7 cellular contexts compared by ENCODE assay signal in genomic region chr12:57090924-57091632, GRCh38. TPM values are rescaled to one million over a fixed set of nuclear protein-coding genes. Genes with fewer than 3 reads are reported as not detected.
DNase-seq lines count a peak whose midpoint lies in the region; ATAC-seq and TF ChIP-seq lines count a peak whose summit lies in the region.
"Had no signal": no experiment of that assay in that cellular context is flagged by ENCODE, and none has a peak within 500 bp of the region (broad histone marks: within the 10 kb centered on the region; RNA-seq: fewer than 3 reads in every experiment).

No MANE protein-coding gene starts in this region.

- no peak for ATAC-seq in natural killer cell
- no peak for ATAC-seq in natural killer cell treated with Interleukin-12 subunit alpha and Interleukin-12 subunit beta and Interleukin-15 and Interleukin-18, amount 100 ng/mL, for 72 hours
- no peak for ATAC-seq in GM19395 (IDR thresholded peaks at IDR 0.05; ENCODE audit: unreplicated experiment)
- no peak for ATAC-seq in GM18868 (IDR thresholded peaks at IDR 0.05; ENCODE audit: unreplicated experiment)

- no peaks in the 10 kb centered on the region for H3K27me3 ChIP-seq in iPS-18a (ENCODE audit: control insufficient read depth, insufficient read depth, low read length)
- H3K27me3 ChIP-seq in vagina, result no peaks in the 10 kb centered on the region
- H3K27me3 ChIP-seq: SJSA1 had no signal

- peak overlapping the region; percentile 37 for H3K4me3 Mint-ChIP-seq in natural killer cell
- H3K4me3 Mint-ChIP-seq in natural killer cell treated with Interleukin-12 subunit alpha and Interleukin-12 subunit beta and Interleukin-15 and Interleukin-18, amount 100 ng/mL, for 72 hours, result no peak overlapping the region

- no peaks in the 10 kb centered on the region for H3K9me3 ChIP-seq in iPS-18a (ENCODE audit: control insufficient read depth, low read depth, low read length)
- no peaks in the 10 kb centered on the region for H3K9me3 ChIP-seq in vagina
- H3K9me3 ChIP-seq: SJSA1 had no signal

- intact Hi-C loops in natural killer cell (cut with micrococcal nuclease), result no loop called here
- intact Hi-C loops in vagina (cut with DNase I), result no loop called here

- DNase-seq in natural killer cell (no peak), vagina (ENCODE audit: extremely low spot score in 2 of 2) (no peak)
- DNase-seq in natural killer cell treated with Interleukin-12 subunit alpha and Interleukin-12 subunit beta and Interleukin-15 and Interleukin-18, amount 100 ng/mL, for 72 hours (ENCODE audit: low spot score), result no peak

- no peaks in the 10 kb centered on the region for H3K9me3 Mint-ChIP-seq in natural killer cell
- no peaks in the 10 kb centered on the region for H3K9me3 Mint-ChIP-seq in natural killer cell treated with Interleukin-12 subunit alpha and Interleukin-12 subunit beta and Interleukin-15 and Interleukin-18, amount 100 ng/mL, for 72 hours

- H3K36me3 Mint-ChIP-seq in natural killer cell, result no peaks in the 10 kb centered on the region
- no peaks in the 10 kb centered on the region for H3K36me3 Mint-ChIP-seq in natural killer cell treated with Interleukin-12 subunit alpha and Interleukin-12 subunit beta and Interleukin-15 and Interleukin-18, amount 100 ng/mL, for 72 hours

- no peak overlapping the region for H3K9ac ChIP-seq in iPS-18a (ENCODE audit: low read length)

- peaks cover 35% of the 10 kb centered on the region for H3K36me3 ChIP-seq in iPS-18a (ENCODE audit: control insufficient read depth, low read depth, low read length)
- H3K36me3 ChIP-seq in vagina, result peaks cover 0 to 41% of the 10 kb centered on the region in 2 donors

- no peak overlapping the region for H3K27ac Mint-ChIP-seq in natural killer cell
- H3K27ac Mint-ChIP-seq in natural killer cell treated with Interleukin-12 subunit alpha and Interleukin-12 subunit beta and Interleukin-15 and Interleukin-18, amount 100 ng/mL, for 72 hours, result no peak overlapping the region

- H3K4me1 Mint-ChIP-seq in natural killer cell, result peaks cover 28 to 40% of the 10 kb centered on the region in 2 donors
- H3K4me1 Mint-ChIP-seq in natural killer cell treated with Interleukin-12 subunit alpha and Interleukin-12 subunit beta and Interleukin-15 and Interleukin-18, amount 100 ng/mL, for 72 hours (ENCODE audit: low read depth in 2 of 2), result peaks cover 43 to 48% of the 10 kb centered on the region in 2 donors

- no peak overlapping the region for H3K27ac ChIP-seq in iPS-18a (ENCODE audit: low read length)
- H3K27ac ChIP-seq in vagina, result peak overlapping the region; percentile 100
- H3K27ac ChIP-seq: SJSA1 had no signal

- H3K27me3 Mint-ChIP-seq in natural killer cell (ENCODE audit: low read depth in 2 of 2), result no peaks in the 10 kb centered on the region
- H3K27me3 Mint-ChIP-seq in natural killer cell treated with Interleukin-12 subunit alpha and Interleukin-12 subunit beta and Interleukin-15 and Interleukin-18, amount 100 ng/mL, for 72 hours, result no peaks in the 10 kb centered on the region

- peak overlapping the region; percentile 90 for H3K4me3 ChIP-seq in iPS-18a (ENCODE audit: low read length)
- H3K4me3 ChIP-seq in vagina, result peak overlapping the region; percentile 81 to 89

- TF ChIP-seq CTCF in natural killer cell (IDR thresholded peaks at IDR 0.05) (no peak), vagina (IDR thresholded peaks at IDR 0.05) (no peak)

- H3K4me1 ChIP-seq in iPS-18a (ENCODE audit: control insufficient read depth, low read depth, low read length) (peaks cover 18% of the 10 kb centered on the region), vagina (peaks cover 63% of the 10 kb centered on the region)

- TF ChIP-seq POLR2A in vagina (IDR thresholded peaks at IDR 0.05), result no peak

RNA-seq across cellular contexts. Expression of gene NAB2, which starts 2.2 kb away (rescaled TPM):
- 1 to 10 TPM; 4.2 to 7.0 (median 5.4) TPM for total RNA-seq in natural killer cell
- 1 to 10 TPM; 7.7 to 8.0 TPM for total RNA-seq in natural killer cell treated with Interleukin-12 subunit alpha and Interleukin-12 subunit beta and Interleukin-15 and Interleukin-18, amount 100 ng/mL, for 72 hours
- 34.4 TPM for total RNA-seq in vagina

RNA-seq across cellular contexts. Expression of gene NEMP1, which starts 12.5 kb away (rescaled TPM):
- total RNA-seq in natural killer cell (10 to 100 TPM; 11.1 to 16.7 (median 12.1) TPM), vagina (7.1 TPM)
- total RNA-seq in natural killer cell treated with Interleukin-12 subunit alpha and Interleukin-12 subunit beta and Interleukin-15 and Interleukin-18, amount 100 ng/mL, for 72 hours, result 10 to 100 TPM; 25.5 to 34.1 TPM

RNA-seq across cellular contexts. Expression of gene STAT6, which starts 20.1 kb away (rescaled TPM):
- total RNA-seq in natural killer cell (100 to 1,000 TPM; 277 to 340 (median 319) TPM), vagina (146 TPM)
- 100 to 1,000 TPM; 158 to 198 TPM for total RNA-seq in natural killer cell treated with Interleukin-12 subunit alpha and Interleukin-12 subunit beta and Interleukin-15 and Interleukin-18, amount 100 ng/mL, for 72 hours

RNA-seq across cellular contexts. Expression of gene LRP1, which starts 37.2 kb away (rescaled TPM):
- total RNA-seq in natural killer cell (10 to 100 TPM in 1 of 3 donors, 1 to 10 TPM in 2; 6.7 to 13.1 (median 9.5) TPM), vagina (477 TPM)
- total RNA-seq in natural killer cell treated with Interleukin-12 subunit alpha and Interleukin-12 subunit beta and Interleukin-15 and Interleukin-18, amount 100 ng/mL, for 72 hours, result under 1 TPM; 0.42 to 0.45 TPM

RNA-seq across cellular contexts. Expression of gene MYO1A, which starts 41.1 kb away (rescaled TPM):
- 1 to 10 TPM in 1 of 3 donors, not detected in 2; 1.1 TPM for total RNA-seq in natural killer cell
- total RNA-seq in natural killer cell treated with Interleukin-12 subunit alpha and Interleukin-12 subunit beta and Interleukin-15 and Interleukin-18, amount 100 ng/mL, for 72 hours, result 1 to 10 TPM in 1 of 2 donors, under 1 TPM in 1; 0.48 to 2.5 TPM
- total RNA-seq in vagina, result 1.2 TPM
- total RNA-seq: SJSA1 had no signal
